In genomic region chr19:13920940-13921744, GRCh38 we compare ENCODE assay signal across 8 cellular contexts. TPM values are rescaled to one million over a fixed set of nuclear protein-coding genes. Genes with fewer than 3 reads are reported as not detected.
DNase-seq lines count a peak whose midpoint lies in the region; ATAC-seq, FAIRE-seq and TF ChIP-seq lines count a peak whose summit lies in the region.

No MANE protein-coding gene starts in this region.

- no peak overlapping the region for H3K4me3 ChIP-seq in CD4-positive, alpha-beta memory T cell (ENCODE audit: low read length in 2 of 2)
- H3K4me3 ChIP-seq in bronchial epithelial cell (ENCODE audit: low read depth, low read length) = no peak overlapping the region
- H3K4me3 ChIP-seq in coronary artery = no peak overlapping the region

- intact Hi-C loops in CD4-positive, alpha-beta memory T cell (cut with micrococcal nuclease) = no loop called here

- H3K27me3 ChIP-seq in CD4-positive, alpha-beta memory T cell (ENCODE audit: insufficient read depth, low read length) = no peaks in the 10 kb centered on the region
- H3K27me3 ChIP-seq in bronchial epithelial cell (ENCODE audit: control insufficient read depth, insufficient read depth, low read length) = no peaks in the 10 kb centered on the region

- peak overlapping the region; percentile 22 to 87 (median 67) for H3K27ac Mint-ChIP-seq in CD4-positive, alpha-beta memory T cell
- peak overlapping the region in 1 of 6 donors; percentile 54 for H3K27ac Mint-ChIP-seq in naive B cell
- no peak overlapping the region for H3K27ac Mint-ChIP-seq in glutamatergic neuron (ENCODE audit: unreplicated experiment)

- no peaks in the 10 kb centered on the region for H3K27me3 Mint-ChIP-seq in CD4-positive, alpha-beta memory T cell
- H3K27me3 Mint-ChIP-seq in naive B cell (no peaks in the 10 kb centered on the region), glutamatergic neuron (ENCODE audit: unreplicated experiment) (peaks cover 2% of the 10 kb centered on the region)

- no peak for TF ChIP-seq POLR2A in H54 (IDR thresholded peaks at IDR 0.05; ENCODE audit: low read depth, low read length)

- H3K4me3 Mint-ChIP-seq in CD4-positive, alpha-beta memory T cell = no peak overlapping the region
- H3K4me3 Mint-ChIP-seq in naive B cell (no peak overlapping the region), glutamatergic neuron (ENCODE audit: unreplicated experiment) (no peak overlapping the region)

- H3K27ac ChIP-seq in CD4-positive, alpha-beta memory T cell (ENCODE audit: low read depth, low read length) = no peak overlapping the region
- no peak overlapping the region for H3K27ac ChIP-seq in coronary artery

- POLR2A ChIA-PET in CD4-positive, alpha-beta memory T cell (lab: Charles Lee; ENCODE audit: partially characterized antibody) = interaction anchor here (0.7 to 1.2 kb wide), 4 partner anchors 10 to 110 kb away, joined by 3 read pairs; partner anchors contain the start of gene IL27RA

- no peaks in the 10 kb centered on the region for H3K9me3 ChIP-seq in CD4-positive, alpha-beta memory T cell (ENCODE audit: control insufficient read depth in 1 of 2, low read length in 2 of 2)

- peak; percentile 74 to 77 for ATAC-seq in naive B cell (ENCODE audit: low read depth in 2 of 2)

- no peaks in the 10 kb centered on the region for H3K4me1 ChIP-seq in CD4-positive, alpha-beta memory T cell (ENCODE audit: insufficient read depth, low read length)

- TF ChIP-seq CTCF in bronchial epithelial cell (IDR thresholded peaks at IDR 0.05; ENCODE audit: insufficient read depth, low read length, severe bottlenecking) = no peak
- no peak for TF ChIP-seq CTCF in coronary artery (IDR thresholded peaks at IDR 0.05)
- no peak for TF ChIP-seq CTCF in glutamatergic neuron (IDR thresholded peaks at IDR 0.05; ENCODE audit: partially characterized antibody, unreplicated experiment)

- H3K9me3 Mint-ChIP-seq in CD4-positive, alpha-beta memory T cell = no peaks in the 10 kb centered on the region
- H3K9me3 Mint-ChIP-seq in naive B cell (peaks cover 0 to 5% (median 0%) of the 10 kb centered on the region in 7 donors), glutamatergic neuron (ENCODE audit: unreplicated experiment) (peaks cover 4% of the 10 kb centered on the region)

- peaks cover 0 to 6% (median 3%) of the 10 kb centered on the region in 4 donors for H3K4me1 Mint-ChIP-seq in CD4-positive, alpha-beta memory T cell
- peaks cover 0 to 8% (median 5%) of the 10 kb centered on the region in 3 donors for H3K4me1 Mint-ChIP-seq in naive B cell
- no peaks in the 10 kb centered on the region for H3K4me1 Mint-ChIP-seq in glutamatergic neuron (ENCODE audit: low read depth, unreplicated experiment)

- CTCF ChIA-PET in CD4-positive, alpha-beta memory T cell (lab: Charles Lee; ENCODE audit: partially characterized antibody) = no interaction called here

- H3K36me3 ChIP-seq in CD4-positive, alpha-beta memory T cell (ENCODE audit: insufficient read depth, low read length) = peaks cover 13% of the 10 kb centered on the region
- peaks cover 42% of the 10 kb centered on the region for H3K36me3 ChIP-seq in bronchial epithelial cell (ENCODE audit: control insufficient read depth, insufficient read depth, low read length)

- peaks cover 37 to 50% of the 10 kb centered on the region in 2 donors for H3K36me3 Mint-ChIP-seq in CD4-positive, alpha-beta memory T cell
- H3K36me3 Mint-ChIP-seq in naive B cell (peaks cover 12 to 26% of the 10 kb centered on the region in 2 donors), glutamatergic neuron (ENCODE audit: unreplicated experiment) (peaks cover 11% of the 10 kb centered on the region)

- DNase-seq in CD4-positive, alpha-beta memory T cell = peak in 3 of 5 donors; percentile 17 to 28 (median 21)
- DNase-seq in H54 (ENCODE audit: insufficient read length, low spot score) = peak; percentile 56
- peak; percentile 96 for DNase-seq in OCI-M1 (lab: John Stamatoyannopoulos, UW)
- DNase-seq in bronchial epithelial cell (ENCODE audit: low read depth) = peak; percentile 53
- DNase-seq in naive B cell = no peak
- DNase-seq in coronary artery (ENCODE audit: low spot score) = no peak
- DNase-seq in glutamatergic neuron = no peak
- no peak for DNase-seq in activated CD8-positive, alpha-beta memory T cell treated with anti-CD3 and anti-CD28 coated beads for 24 hours

- FAIRE-seq in H54 (lab: Jason Lieb, UNC) (peak; percentile 50), bronchial epithelial cell (lab: Jason Lieb, UNC) (peak; percentile 93)

RNA-seq across cellular contexts. Expression of gene CC2D1A, which starts 15.1 kb away (rescaled TPM):
- total RNA-seq in CD4-positive, alpha-beta memory T cell = 10 to 100 TPM; 32.9 to 37.1 TPM
- 10 to 100 TPM in 1 of 2 donors, 1 to 10 TPM in 1; 3.8 to 13.9 TPM for polyA plus RNA-seq in CD4-positive, alpha-beta memory T cell
- total RNA-seq in bronchial epithelial cell = 6.8 and 11.3 TPM in 2 replicates
- 10 to 100 TPM in 2 of 6 donors, 1 to 10 TPM in 4; 2.9 to 13.9 (median 4.3) TPM for polyA plus RNA-seq in naive B cell (ENCODE audit: low read depth in 6 of 6)
- total RNA-seq in glutamatergic neuron (ENCODE audit: unreplicated experiment) = 56.3 TPM

RNA-seq across cellular contexts. Expression of gene BRME1, which starts 15.2 kb away (rescaled TPM):
- total RNA-seq in CD4-positive, alpha-beta memory T cell = 1 to 10 TPM; 3.1 to 3.8 TPM
- under 1 TPM; 0.35 to 0.41 TPM for polyA plus RNA-seq in CD4-positive, alpha-beta memory T cell
- total RNA-seq in bronchial epithelial cell (0.26 and 0.77 TPM in 2 replicates), glutamatergic neuron (ENCODE audit: unreplicated experiment) (4.6 TPM)
- under 1 TPM in 2 of 6 donors, not detected in 4; 0.47 to 0.51 TPM for polyA plus RNA-seq in naive B cell (ENCODE audit: low read depth in 6 of 6)

RNA-seq across cellular contexts. Expression of gene PODNL1, which starts 17.1 kb away (rescaled TPM):
- not detected for total RNA-seq in CD4-positive, alpha-beta memory T cell
- not detected for polyA plus RNA-seq in CD4-positive, alpha-beta memory T cell
- total RNA-seq in bronchial epithelial cell (0.38 TPM in 1 of 2 replicates, not detected in the other), glutamatergic neuron (ENCODE audit: unreplicated experiment) (8.9 TPM)
- not detected for polyA plus RNA-seq in naive B cell (ENCODE audit: low read depth in 6 of 6)

RNA-seq across cellular contexts. Expression of gene DCAF15, which starts 31.2 kb away (rescaled TPM):
- total RNA-seq in CD4-positive, alpha-beta memory T cell = 10 to 100 TPM; 92.9 to 96.7 TPM
- polyA plus RNA-seq in CD4-positive, alpha-beta memory T cell = 1 to 10 TPM; 4.9 to 7.2 TPM
- 6.3 and 8.2 TPM in 2 replicates for total RNA-seq in bronchial epithelial cell
- polyA plus RNA-seq in naive B cell (ENCODE audit: low read depth in 6 of 6) = 1 to 10 TPM; 3.3 to 8.5 (median 5.4) TPM
- 84.4 TPM for total RNA-seq in glutamatergic neuron (ENCODE audit: unreplicated experiment)

RNA-seq across cellular contexts. Expression of gene NANOS3, which starts 44.2 kb away (rescaled TPM):
- total RNA-seq in CD4-positive, alpha-beta memory T cell = not detected
- polyA plus RNA-seq in CD4-positive, alpha-beta memory T cell = not detected
- total RNA-seq in bronchial epithelial cell (0.53 TPM in 1 of 2 replicates, not detected in the other), glutamatergic neuron (ENCODE audit: unreplicated experiment) (not detected)
- polyA plus RNA-seq in naive B cell (ENCODE audit: low read depth in 6 of 6) = not detected

Comparison
In these comparisons a context has a peak if more than half of its experiments do, and no peak if none do; other contexts are left out.
1. DNase-seq: peak in CD4-positive, alpha-beta memory T cell (3 of 5), H54 (single experiment), OCI-M1 (single experiment) and bronchial epithelial cell (single experiment); none in naive B cell (single experiment), coronary artery (single experiment), glutamatergic neuron (single experiment) and activated CD8-positive, alpha-beta memory T cell treated with anti-CD3 and anti-CD28 coated beads for 24 hours (single experiment).